In genomic region chr2:84999467-85000064, GRCh38 we compare ENCODE assay signal across 16 cellular contexts. TPM values are rescaled to one million over a fixed set of nuclear protein-coding genes. Genes with fewer than 3 reads are reported as not detected.
A peak's percentile ranks its signal among the peaks of the same experiment; 100 is the strongest.
DNase-seq lines count a peak whose midpoint lies in the region; ATAC-seq and TF ChIP-seq lines count a peak whose summit lies in the region.
"Had no signal": no experiment of that assay in that cellular context is flagged by ENCODE, and none has a peak within 500 bp of the region (broad histone marks: within the 10 kb centered on the region; RNA-seq: fewer than 3 reads in every experiment).

No MANE protein-coding gene starts in this region.

- peaks cover 42% of the 10 kb centered on the region for H4K20me1 ChIP-seq in KMS-11 (ENCODE audit: insufficient read depth)

- POLR2A ChIA-PET in activated CD8-positive, alpha-beta T cell treated with anti-CD3 and anti-CD28 coated beads for 36 hours (lab: Charles Lee): no interaction called here
- POLR2A ChIA-PET in activated CD8-positive, alpha-beta T cell treated with anti-CD3 and anti-CD28 coated beads, Interleukin-2, amount 10 ng/mL, durations not matched to agents 7 days and 5 days (lab: Charles Lee): no interaction called here

- CTCF ChIA-PET in activated CD8-positive, alpha-beta T cell treated with anti-CD3 and anti-CD28 coated beads for 36 hours (lab: Charles Lee): interaction anchor here (1.0 to 1.6 kb wide), 2 partner anchors 18 to 74 kb away, joined by 3 to 4 read pairs; no protein-coding TSS in a partner anchor
- CTCF ChIA-PET in activated CD8-positive, alpha-beta T cell treated with anti-CD3 and anti-CD28 coated beads, Interleukin-2, amount 10 ng/mL, durations not matched to agents 7 days and 5 days (lab: Charles Lee): interaction anchor here (6.6 kb wide), 1 partner anchor 74 kb away, joined by 32 read pairs; no protein-coding TSS in a partner anchor

- peak overlapping the region; percentile 38 for H3K4me3 Mint-ChIP-seq in activated CD8-positive, alpha-beta T cell treated with anti-CD3 and anti-CD28 coated beads for 36 hours
- no peak overlapping the region for H3K4me3 Mint-ChIP-seq in activated CD8-positive, alpha-beta T cell treated with anti-CD3 and anti-CD28 coated beads, Interleukin-2, amount 10 ng/mL, durations not matched to agents 7 days and 5 days
- no peak overlapping the region for H3K4me3 Mint-ChIP-seq in progenitor cell of endocrine pancreas (ENCODE audit: low read depth)
- H3K4me3 Mint-ChIP-seq: nephron progenitor cell had no signal

- DNase-seq in activated CD8-positive, alpha-beta T cell treated with anti-CD3 and anti-CD28 coated beads for 36 hours: no peak
- no peak for DNase-seq in activated CD8-positive, alpha-beta T cell treated with anti-CD3 and anti-CD28 coated beads, Interleukin-2, amount 10 ng/mL, durations not matched to agents 7 days and 5 days
- no peak for DNase-seq in progenitor cell of endocrine pancreas (ENCODE audit: low spot score, unreplicated experiment)
- DNase-seq in suprapubic skin (ENCODE audit: low spot score in 2 of 2): no peak
- DNase-seq in stimulated activated CD4-positive, alpha-beta T cell treated with anti-CD3 and anti-CD28 coated beads, Interleukin-12 subunit alpha, Interleukin-12 subunit beta, amount 100 ng/mL, for 4 hours: no peak
- DNase-seq: DMS53; effector CD4-positive, alpha-beta T cell; kidney; NCI-H1694 treated with DMSO at 0.1 percent for 48 hours; nephron progenitor cell had no signal

- no peaks in the 10 kb centered on the region for H3K9me3 ChIP-seq in suprapubic skin
- H3K9me3 ChIP-seq: ascending aorta had no signal

- peaks cover 71% of the 10 kb centered on the region for H3K4me1 Mint-ChIP-seq in activated CD8-positive, alpha-beta T cell treated with anti-CD3 and anti-CD28 coated beads for 36 hours (ENCODE audit: low read depth)
- H3K4me1 Mint-ChIP-seq in activated CD8-positive, alpha-beta T cell treated with anti-CD3 and anti-CD28 coated beads, Interleukin-2, amount 10 ng/mL, durations not matched to agents 7 days and 5 days (ENCODE audit: low read depth): peaks cover 48% of the 10 kb centered on the region
- no peaks in the 10 kb centered on the region for H3K4me1 Mint-ChIP-seq in progenitor cell of endocrine pancreas (ENCODE audit: low read depth)
- H3K4me1 Mint-ChIP-seq: nephron progenitor cell had no signal

- peaks cover 6% of the 10 kb centered on the region for H3K9me3 Mint-ChIP-seq in activated CD8-positive, alpha-beta T cell treated with anti-CD3 and anti-CD28 coated beads for 36 hours
- no peaks in the 10 kb centered on the region for H3K9me3 Mint-ChIP-seq in activated CD8-positive, alpha-beta T cell treated with anti-CD3 and anti-CD28 coated beads, Interleukin-2, amount 10 ng/mL, durations not matched to agents 7 days and 5 days (ENCODE audit: insufficient read depth)
- no peaks in the 10 kb centered on the region for H3K9me3 Mint-ChIP-seq in progenitor cell of endocrine pancreas (ENCODE audit: low read depth)

- H3K79me2 ChIP-seq in KMS-11 (ENCODE audit: insufficient read depth, low read depth): peaks cover 98% of the 10 kb centered on the region

- no peak for TF ChIP-seq CTCF in activated CD8-positive, alpha-beta T cell treated with anti-CD3 and anti-CD28 coated beads for 36 hours (IDR thresholded peaks at IDR 0.05)
- TF ChIP-seq CTCF in KMS-11 (conservative IDR thresholded peaks at IDR 0.05; ENCODE audit: low read depth, low read length) (no peak), progenitor cell of endocrine pancreas (IDR thresholded peaks at IDR 0.05; ENCODE audit: unreplicated experiment) (no peak), suprapubic skin (IDR thresholded peaks at IDR 0.05) (no peak)

- H3K27ac ChIP-seq in KMS-11: no peak overlapping the region
- H3K27ac ChIP-seq in suprapubic skin: no peak overlapping the region
- H3K27ac ChIP-seq: ascending aorta, skin epidermis had no signal

- H3K4me3 ChIP-seq in KMS-11 (IDR thresholded peaks at IDR 0.05; ENCODE audit: insufficient read depth, low read depth, low read length) (no peak overlapping the region), suprapubic skin (no peak overlapping the region)
- H3K4me3 ChIP-seq: ascending aorta, skin epidermis had no signal

- peaks cover 31% of the 10 kb centered on the region for H3K36me3 Mint-ChIP-seq in activated CD8-positive, alpha-beta T cell treated with anti-CD3 and anti-CD28 coated beads for 36 hours (ENCODE audit: low read depth)
- peaks cover 23% of the 10 kb centered on the region for H3K36me3 Mint-ChIP-seq in activated CD8-positive, alpha-beta T cell treated with anti-CD3 and anti-CD28 coated beads, Interleukin-2, amount 10 ng/mL, durations not matched to agents 7 days and 5 days (ENCODE audit: low read depth)
- H3K36me3 Mint-ChIP-seq in progenitor cell of endocrine pancreas (ENCODE audit: insufficient read depth): peaks cover 7% of the 10 kb centered on the region

- peak overlapping the region; percentile 22 for H3K4me2 ChIP-seq in KMS-11

- peaks cover 53% of the 10 kb centered on the region for H3K4me1 ChIP-seq in KMS-11 (ENCODE audit: low read depth, poor library complexity, severe bottlenecking)
- H3K4me1 ChIP-seq in suprapubic skin: peaks cover 42% of the 10 kb centered on the region

- H3K36me3 ChIP-seq in KMS-11 (ENCODE audit: insufficient read depth) (no peaks in the 10 kb centered on the region), suprapubic skin (no peaks in the 10 kb centered on the region)
- H3K36me3 ChIP-seq: ascending aorta had no signal

- no peak overlapping the region for H2AFZ ChIP-seq in KMS-11 (ENCODE audit: low read depth)

- TF ChIP-seq EP300 in suprapubic skin (IDR thresholded peaks at IDR 0.05): no peak

- H3K9ac ChIP-seq in KMS-11: no peak overlapping the region

- H3K27me3 Mint-ChIP-seq in activated CD8-positive, alpha-beta T cell treated with anti-CD3 and anti-CD28 coated beads for 36 hours: no peaks in the 10 kb centered on the region
- H3K27me3 Mint-ChIP-seq in activated CD8-positive, alpha-beta T cell treated with anti-CD3 and anti-CD28 coated beads, Interleukin-2, amount 10 ng/mL, durations not matched to agents 7 days and 5 days (ENCODE audit: low read depth): no peaks in the 10 kb centered on the region
- no peaks in the 10 kb centered on the region for H3K27me3 Mint-ChIP-seq in progenitor cell of endocrine pancreas

- peak overlapping the region; percentile 96 for H3K27ac Mint-ChIP-seq in activated CD8-positive, alpha-beta T cell treated with anti-CD3 and anti-CD28 coated beads for 36 hours
- no peak overlapping the region for H3K27ac Mint-ChIP-seq in activated CD8-positive, alpha-beta T cell treated with anti-CD3 and anti-CD28 coated beads, Interleukin-2, amount 10 ng/mL, durations not matched to agents 7 days and 5 days
- H3K27ac Mint-ChIP-seq in progenitor cell of endocrine pancreas: peak overlapping the region; percentile 84

- no peak for TF ChIP-seq POLR2A in suprapubic skin (IDR thresholded peaks at IDR 0.05)

- H3K27me3 ChIP-seq in KMS-11 (ENCODE audit: insufficient read depth, low read depth) (no peaks in the 10 kb centered on the region), suprapubic skin (no peaks in the 10 kb centered on the region)
- H3K27me3 ChIP-seq: ascending aorta had no signal

- WGBS in suprapubic skin: 87% methylated on average over 1 of the region's 1 CpG

- ATAC-seq in activated CD8-positive, alpha-beta T cell treated with anti-CD3 and anti-CD28 coated beads for 36 hours: peak; percentile 6
- ATAC-seq in activated CD8-positive, alpha-beta T cell treated with anti-CD3 and anti-CD28 coated beads, Interleukin-2, amount 10 ng/mL, durations not matched to agents 7 days and 5 days: no peak
- ATAC-seq in GM19455 (IDR thresholded peaks at IDR 0.05; ENCODE audit: unreplicated experiment) (peak; percentile 54), HG03439 (IDR thresholded peaks at IDR 0.05; ENCODE audit: unreplicated experiment) (no peak)
- ATAC-seq: HepG2 had no signal

- intact Hi-C loops in activated CD8-positive, alpha-beta T cell treated with anti-CD3 and anti-CD28 coated beads for 36 hours (cut with micrococcal nuclease): no loop called here

RNA-seq across cellular contexts. Expression of gene KCMF1, which starts 28.6 kb away (rescaled TPM):
- 100 to 1,000 TPM; 101 to 105 TPM for total RNA-seq in activated CD8-positive, alpha-beta T cell treated with anti-CD3 and anti-CD28 coated beads for 36 hours
- 10 to 100 TPM; 88.9 to 92.5 TPM for total RNA-seq in activated CD8-positive, alpha-beta T cell treated with anti-CD3 and anti-CD28 coated beads, Interleukin-2, amount 10 ng/mL, durations not matched to agents 7 days and 5 days
- total RNA-seq in progenitor cell of endocrine pancreas (61.3 and 62.1 TPM in 2 replicates), suprapubic skin (10 to 100 TPM; 23.5 to 42.6 (median 29.3) TPM)

Comparison
In these comparisons a context has a peak if more than half of its experiments do, and no peak if none do; other contexts are left out.
1. ATAC-seq: peak in activated CD8-positive, alpha-beta T cell treated with anti-CD3 and anti-CD28 coated beads for 36 hours (single experiment) and GM19455 (single experiment); none in activated CD8-positive, alpha-beta T cell treated with anti-CD3 and anti-CD28 coated beads, Interleukin-2, amount 10 ng/mL, durations not matched to agents 7 days and 5 days (single experiment) and HG03439 (single experiment).